ENCODE assay signal across 12 cellular contexts in genomic region chr4:1233641-1234277, GRCh38. TPM values are rescaled to one million over a fixed set of nuclear protein-coding genes. Genes with fewer than 3 reads are reported as not detected.
DNase-seq lines count a peak whose midpoint lies in the region; TF ChIP-seq lines count a peak whose summit lies in the region.
"Had no signal": no experiment of that assay in that cellular context is flagged by ENCODE, and none has a peak within 500 bp of the region (broad histone marks: within the 10 kb centered on the region; RNA-seq: fewer than 3 reads in every experiment).

No MANE protein-coding gene starts in this region.

- H3K9ac ChIP-seq in neural cell (ENCODE audit: low read length) (peak overlapping the region; percentile 53), smooth muscle cell (ENCODE audit: low read depth) (no peak overlapping the region)

- H3K27ac ChIP-seq in neural cell (ENCODE audit: low read length): peak overlapping the region; percentile 60
- no peak overlapping the region for H3K27ac ChIP-seq in smooth muscle cell (ENCODE audit: low read depth)
- H3K27ac ChIP-seq: SJSA1 had no signal

- TF ChIP-seq EP300 in neural cell (conservative IDR thresholded peaks at IDR 0.05; ENCODE audit: poor library complexity, severe bottlenecking): no peak

- H3K4me2 ChIP-seq in neural cell (ENCODE audit: low read length) (no peak overlapping the region), smooth muscle cell (no peak overlapping the region)

- no peaks in the 10 kb centered on the region for H3K27me3 ChIP-seq in BJ (ENCODE audit: control insufficient read depth, insufficient read depth, low read length)
- no peaks in the 10 kb centered on the region for H3K27me3 ChIP-seq in neural cell (ENCODE audit: insufficient read depth, low read depth, low read length)
- no peaks in the 10 kb centered on the region for H3K27me3 ChIP-seq in smooth muscle cell (ENCODE audit: low read depth)
- H3K27me3 ChIP-seq: SJSA1 had no signal

- H3K79me2 ChIP-seq in neural cell (replicated peaks; ENCODE audit: insufficient read depth, low read length) (peaks cover 20% of the 10 kb centered on the region), smooth muscle cell (ENCODE audit: low read depth) (peaks cover 10% of the 10 kb centered on the region)

- DNase-seq in BJ (ENCODE audit: low read depth): no peak
- DNase-seq in fibroblast of villous mesenchyme (ENCODE audit: low read depth): peak; percentile 79
- DNase-seq in AG20443 (ENCODE audit: low spot score): no peak
- DNase-seq in erythroblast (lab: John Stamatoyannopoulos, UW): no peak
- no peak for DNase-seq in activated naive CD4-positive, alpha-beta T cell treated with anti-CD3 and anti-CD28 coated beads, Interleukin-2, amount 50 U/mL, for 16 hours
- no peak for DNase-seq in smooth muscle cell (lab: John Stamatoyannopoulos, UW; ENCODE audit: unreplicated experiment)
- DNase-seq: foreskin melanocyte, NCI-H1092 treated with DMSO at 0.1 percent for 48 hours had no signal

- TF ChIP-seq CTCF in BJ (IDR thresholded peaks at IDR 0.05; ENCODE audit: insufficient read depth, low read depth, low read length) (peak; percentile 70), WI38 (IDR thresholded peaks at IDR 0.05; ENCODE audit: low read depth, low read length) (peak; percentile 36), fibroblast of villous mesenchyme (IDR thresholded peaks at IDR 0.05; ENCODE audit: insufficient read depth, low read depth, low read length) (peak; percentile 78), neural cell (IDR thresholded peaks at IDR 0.05; ENCODE audit: poor library complexity, severe bottlenecking) (no peak), smooth muscle cell (IDR thresholded peaks at IDR 0.05; ENCODE audit: borderline replicate concordance, insufficient read depth, poor library complexity, severe bottlenecking) (no peak)

- no peak overlapping the region for H2AFZ ChIP-seq in neural cell (ENCODE audit: low read depth, low read length)
- no peak overlapping the region for H2AFZ ChIP-seq in smooth muscle cell (ENCODE audit: low read depth)

- 91% methylated on average over 29 of the region's 29 CpGs for WGBS in smooth muscle cell (ENCODE audit: low lambda C conversion rate)

- CTCF ChIA-PET in BJ (lab: Yijun Ruan, JAX): interaction anchor here (0.7 to 3.7 kb wide), 10 partner anchors 12 to 120 kb away, joined by 3 to 26 read pairs (median 4); partner anchors contain the start of gene SPON2

- H3F3A ChIP-seq in neural cell (ENCODE audit: insufficient read depth, low read length, poor library complexity, severe bottlenecking) (no peaks in the 10 kb centered on the region), smooth muscle cell (ENCODE audit: low read depth) (no peaks in the 10 kb centered on the region)

- TF ChIP-seq POLR2A in erythroblast (IDR thresholded peaks at IDR 0.05; ENCODE audit: low read length): no peak

- H4K20me1 ChIP-seq in neural cell (ENCODE audit: insufficient read depth): peaks cover 4% of the 10 kb centered on the region
- peaks cover 92% of the 10 kb centered on the region for H4K20me1 ChIP-seq in smooth muscle cell (ENCODE audit: low read depth)

- POLR2A ChIA-PET in BJ (lab: Charles Lee): no interaction called here

- no peak for TF ChIP-seq RAD21 in neural cell (conservative IDR thresholded peaks at IDR 0.05)

- H3K4me3 ChIP-seq in BJ (ENCODE audit: low read depth, low read length) (no peak overlapping the region), WI38 (ENCODE audit: low read depth, low read length) (no peak overlapping the region), fibroblast of villous mesenchyme (ENCODE audit: low read depth, low read length) (no peak overlapping the region), neural cell (ENCODE audit: low read length) (peak overlapping the region; percentile 48), smooth muscle cell (no peak overlapping the region)
- H3K4me3 ChIP-seq: SJSA1, skin epidermis had no signal

- H3K9me3 ChIP-seq in neural cell (ENCODE audit: low read length) (no peaks in the 10 kb centered on the region), smooth muscle cell (replicated peaks; ENCODE audit: low read depth) (no peaks in the 10 kb centered on the region)
- H3K9me3 ChIP-seq: SJSA1 had no signal

- no peaks in the 10 kb centered on the region for H3K9me2 ChIP-seq in neural cell (ENCODE audit: insufficient read depth, low read length)

- H3K4me1 ChIP-seq in smooth muscle cell (ENCODE audit: low read depth): no peaks in the 10 kb centered on the region
- H3K4me1 ChIP-seq: SJSA1 had no signal

- H3K36me3 ChIP-seq in BJ (ENCODE audit: control insufficient read depth, insufficient read depth, low read length) (peaks cover 37% of the 10 kb centered on the region), neural cell (ENCODE audit: insufficient read depth, low read length) (peaks cover 4% of the 10 kb centered on the region), smooth muscle cell (ENCODE audit: low read depth) (peaks cover 4% of the 10 kb centered on the region)

TF ChIP-seq in neural cell, 6 proteins besides CTCF, POLR2A, EP300 and RAD21:
- TF ChIP-seq TAF1 (IDR thresholded peaks at IDR 0.05; ENCODE audit: low read depth) (no peak), REST (IDR thresholded peaks at IDR 0.05; ENCODE audit: borderline replicate concordance) (no peak), SMC3 (conservative IDR thresholded peaks at IDR 0.05; ENCODE audit: poor library complexity) (no peak), EZH2 (IDR thresholded peaks at IDR 0.05; ENCODE audit: borderline replicate concordance, insufficient read depth, low read length, poor library complexity, severe bottlenecking) (no peak), MXI1 (conservative IDR thresholded peaks at IDR 0.05; ENCODE audit: poor library complexity, severe bottlenecking) (no peak), POLR2AphosphoS5 (IDR thresholded peaks at IDR 0.05) (no peak)

RNA-seq across cellular contexts. Expression of gene CTBP1, which starts 15.2 kb away (rescaled TPM):
- polyA plus RNA-seq in BJ (2011; rRNA removed) (58.5 and 106 TPM in 2 replicates), neural cell (325 and 487 TPM in 2 replicates), smooth muscle cell (132 and 135 TPM in 2 replicates)
- 83.2 and 114 TPM in 2 replicates for polyA minus RNA-seq in BJ (2011; rRNA and poly(A)+ RNA removed)
- total RNA-seq in fibroblast of villous mesenchyme (235 and 314 TPM in 2 replicates), smooth muscle cell (59.1 and 76.9 TPM in 2 replicates)
- polyA minus RNA-seq in neural cell: 283 and 371 TPM in 2 replicates

RNA-seq across cellular contexts. Expression of gene MAEA, which starts 55.9 kb away (rescaled TPM):
- 77.5 and 94.4 TPM in 2 replicates for polyA plus RNA-seq in BJ (2011; rRNA removed)
- 41.9 and 58.6 TPM in 2 replicates for polyA minus RNA-seq in BJ (2011; rRNA and poly(A)+ RNA removed)
- 59.6 and 60.2 TPM in 2 replicates for total RNA-seq in fibroblast of villous mesenchyme
- polyA plus RNA-seq in neural cell: 106 and 109 TPM in 2 replicates
- polyA minus RNA-seq in neural cell: 58.3 and 68.7 TPM in 2 replicates
- 40.8 and 48.2 TPM in 2 replicates for total RNA-seq in smooth muscle cell
- 48.0 and 60.9 TPM in 2 replicates for polyA plus RNA-seq in smooth muscle cell

Comparison
In these comparisons a context has a peak if more than half of its experiments do, and no peak if none do; other contexts are left out.
1. CTCF ChIP-seq: peak in BJ (single experiment), WI38 (single experiment) and fibroblast of villous mesenchyme (single experiment); none in neural cell (single experiment) and smooth muscle cell (single experiment).